Comparison of ENCODE assay signal across 35 cellular contexts in the genomic region with DNA sequence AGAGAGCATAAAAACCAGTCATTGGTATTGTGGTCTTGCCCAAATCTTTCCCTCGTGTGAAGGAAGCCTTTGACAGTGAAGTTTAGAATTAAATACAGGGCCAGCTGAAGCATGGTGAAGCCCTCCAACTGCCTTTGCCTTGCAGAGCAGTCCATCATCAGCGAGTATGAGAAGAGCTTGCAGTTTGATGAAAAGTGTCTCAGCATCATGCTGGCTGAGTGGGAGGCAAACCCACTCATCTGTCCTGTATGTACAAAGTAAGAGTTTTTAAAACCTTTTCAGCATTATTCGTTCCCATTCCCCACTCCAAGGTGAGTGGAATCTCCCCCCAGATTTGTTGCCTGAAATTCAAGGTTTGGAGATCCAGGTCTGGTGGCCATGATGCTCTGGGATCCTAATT.
"Had no signal": no experiment of that assay in that cellular context is flagged by ENCODE, and none has a peak within 500 bp of the region (broad histone marks: within the 10 kb centered on the region; RNA-seq: fewer than 3 reads in every experiment).

No MANE protein-coding gene starts in this region.

- FAIRE-seq: endothelial cell of umbilical vein had no signal

- H3K4me3 Mint-ChIP-seq: activated B cell treated with CpG ODN at 0.5 μM for 24 hours; activated CD8-positive, alpha-beta T cell treated with anti-CD3 and anti-CD28 coated beads for 36 hours; activated naive CD4-positive, alpha-beta T cell treated with anti-CD3 and anti-CD28 coated beads for 36 hours; activated naive CD8-positive, alpha-beta T cell; activated T-helper 1 cell treated with anti-CD3 and anti-CD28 coated beads, Interleukin-12 subunit alpha, Interleukin-12 subunit beta, Interleukin-2, Interleukin-4 antibody, amounts not matched to agents 30 ng/mL and 10 ng/mL and 1 ng/mL, durations not matched to agents 14 hours and 24 hours and 36 hours; central memory CD8-positive, alpha-beta T cell; dendritic cell treated with granulocyte-macrophage colony-stimulating factor and Interleukin-4, amounts not matched to agents 40 ng/mL and 50 ng/mL, for 4 days; effector memory CD8-positive, alpha-beta T cell; T-helper 17 cell; T-helper 2 cell treated with Interferon-gamma antibody and Interleukin-4, amounts not matched to agents 5 μg/mL and 100 μg/mL, for 36 hours had no signal

- H3K9me3 ChIP-seq: body of pancreas, esophagus squamous epithelium, gastroesophageal sphincter, heart right ventricle had no signal

- ATAC-seq: activated CD4-positive, CD25-positive, alpha-beta regulatory T cell treated with anti-CD3 and anti-CD28 coated beads, Interleukin-2, amount 50 U/mL, for 24 hours; activated CD8-positive, alpha-beta T cell treated with anti-CD3 and anti-CD28 coated beads for 36 hours; body of pancreas; effector memory CD8-positive, alpha-beta T cell; gastroesophageal sphincter; heart right ventricle; T-helper 17 cell had no signal

- H3K27ac ChIP-seq: body of pancreas, cardiac muscle cell, coronary artery, epithelial cell of prostate, esophagus squamous epithelium, gastroesophageal sphincter, heart right ventricle, WERI-Rb-1 had no signal

- H3K27me3 Mint-ChIP-seq: activated B cell treated with CpG ODN at 0.5 μM for 24 hours; activated CD8-positive, alpha-beta T cell treated with anti-CD3 and anti-CD28 coated beads for 36 hours; activated naive CD8-positive, alpha-beta T cell; central memory CD8-positive, alpha-beta T cell; dendritic cell treated with granulocyte-macrophage colony-stimulating factor and Interleukin-4, amounts not matched to agents 40 ng/mL and 50 ng/mL, for 4 days; effector memory CD8-positive, alpha-beta T cell; T-helper 17 cell had no signal

- H3K27me3 ChIP-seq: body of pancreas, cardiac muscle cell, esophagus squamous epithelium, gastroesophageal sphincter, heart right ventricle had no signal

- H3K9me3 Mint-ChIP-seq: activated B cell treated with CpG ODN at 0.5 μM for 24 hours; activated CD8-positive, alpha-beta T cell treated with anti-CD3 and anti-CD28 coated beads for 36 hours; activated naive CD4-positive, alpha-beta T cell treated with anti-CD3 and anti-CD28 coated beads for 36 hours; activated T-helper 1 cell treated with anti-CD3 and anti-CD28 coated beads, Interleukin-12 subunit alpha, Interleukin-12 subunit beta, Interleukin-2, Interleukin-4 antibody, amounts not matched to agents 30 ng/mL and 10 ng/mL and 1 ng/mL, durations not matched to agents 14 hours and 24 hours and 36 hours; activated T-helper 2 cell treated with anti-CD3 and anti-CD28 coated beads, Interferon-gamma antibody, Interleukin-2, Interleukin-4, amounts not matched to agents 10 μg/mL and 5 μg/mL and 100 μg/mL, durations not matched to agents 14 hours and 24 hours and 36 hours; central memory CD8-positive, alpha-beta T cell; dendritic cell treated with granulocyte-macrophage colony-stimulating factor and Interleukin-4, amounts not matched to agents 40 ng/mL and 50 ng/mL, for 4 days; effector memory CD8-positive, alpha-beta T cell; T-helper 2 cell treated with Interferon-gamma antibody and Interleukin-4, amounts not matched to agents 5 μg/mL and 100 μg/mL, for 36 hours had no signal

- DNase-seq: activated B cell treated with CpG ODN at 0.5 μM for 24 hours; activated CD4-positive, alpha-beta T cell treated with anti-CD3 and anti-CD28 coated beads for 48 hours; activated CD4-positive, alpha-beta T cell treated with anti-CD3 and anti-CD28 coated beads, Interleukin-2, amount 50 U/mL, for 1 hour; activated CD4-positive, alpha-beta T cell treated with anti-CD3 and anti-CD28 coated beads, Interleukin-2, amount 50 U/mL, for 48 hours; activated CD8-positive, alpha-beta memory T cell treated with anti-CD3 and anti-CD28 coated beads for 24 hours; activated CD8-positive, alpha-beta memory T cell treated with anti-CD3 and anti-CD28 coated beads, Interleukin-2, amount 50 U/mL, for 4 hours; activated CD8-positive, alpha-beta T cell treated with anti-CD3 and anti-CD28 coated beads for 36 hours; activated effector memory CD4-positive, alpha-beta T cell treated with anti-CD3 and anti-CD28 coated beads, Interleukin-2, amount 50 U/mL, for 16 hours; activated naive CD4-positive, alpha-beta T cell treated with anti-CD3 and anti-CD28 coated beads for 36 hours; activated T-cell treated with anti-CD3 and anti-CD28 coated beads for 4 hours; activated T-cell treated with anti-CD3 and anti-CD28 coated beads, Interleukin-2, amount 50 U/mL, for 48 hours; amniotic stem cell; anterior cingulate cortex; body of pancreas; effector CD4-positive, alpha-beta T cell; effector memory CD8-positive, alpha-beta T cell; esophagus squamous epithelium; foreskin melanocyte; heart right ventricle; T-helper 1 cell; T-helper 17 cell; T1000; WERI-Rb-1 had no signal

- H3K4me3 ChIP-seq: body of pancreas, cardiac muscle cell, coronary artery, esophagus squamous epithelium, gastroesophageal sphincter, heart right ventricle had no signal

- H3K27ac Mint-ChIP-seq: activated B cell treated with CpG ODN at 0.5 μM for 24 hours; activated CD8-positive, alpha-beta T cell treated with anti-CD3 and anti-CD28 coated beads for 36 hours; activated naive CD8-positive, alpha-beta T cell; activated T-helper 1 cell treated with anti-CD3 and anti-CD28 coated beads, Interleukin-12 subunit alpha, Interleukin-12 subunit beta, Interleukin-2, Interleukin-4 antibody, amounts not matched to agents 30 ng/mL and 10 ng/mL and 1 ng/mL, durations not matched to agents 14 hours and 24 hours and 36 hours; activated T-helper 2 cell treated with anti-CD3 and anti-CD28 coated beads, Interferon-gamma antibody, Interleukin-2, Interleukin-4, amounts not matched to agents 10 μg/mL and 5 μg/mL and 100 μg/mL, durations not matched to agents 14 hours and 24 hours and 36 hours; dendritic cell treated with granulocyte-macrophage colony-stimulating factor and Interleukin-4, amounts not matched to agents 40 ng/mL and 50 ng/mL, for 4 days; T-helper 17 cell; T-helper 2 cell treated with Interferon-gamma antibody and Interleukin-4, amounts not matched to agents 5 μg/mL and 100 μg/mL, for 36 hours had no signal
